ENCODE assay signal across 24 cellular contexts in the genomic region with DNA sequence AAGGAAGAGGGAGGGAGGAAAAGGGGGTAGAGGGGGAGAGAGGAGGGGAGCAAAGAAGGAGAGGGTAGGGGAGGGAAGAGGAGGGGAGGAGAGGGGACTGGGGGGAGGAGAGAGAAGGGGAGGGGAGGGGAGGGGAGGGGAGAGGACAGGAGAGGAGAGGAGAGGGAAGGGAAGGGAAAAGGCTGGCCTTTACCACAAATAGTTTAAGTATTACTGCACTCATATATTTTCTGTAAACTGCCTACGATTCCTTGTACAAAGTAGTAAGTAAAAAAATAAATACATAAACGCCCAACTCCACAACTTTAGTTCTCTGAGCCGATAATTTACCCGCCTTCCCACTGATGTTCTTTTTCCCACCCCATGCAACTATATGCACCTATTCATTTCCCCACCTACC. TPM values are rescaled to one million over a fixed set of nuclear protein-coding genes. Genes with fewer than 3 reads are reported as not detected.
A peak's percentile ranks its signal among the peaks of the same experiment; 100 is the strongest.
DNase-seq lines count a peak whose midpoint lies in the region; ATAC-seq, FAIRE-seq and TF ChIP-seq lines count a peak whose summit lies in the region.
"Had no signal": no experiment of that assay in that cellular context is flagged by ENCODE, and none has a peak within 500 bp of the region (broad histone marks: within the 10 kb centered on the region; RNA-seq: fewer than 3 reads in every experiment).

No MANE protein-coding gene starts in this region.

- 11% methylated on average over 4 of the region's 4 CpGs for WGBS in K562 (ENCODE audit: insufficient coverage, low coverage, missing lambda C conversion rate)
- 90 to 91% methylated on average over 4 of the region's 4 CpGs for WGBS in thyroid gland, 2 donors

- TF ChIP-seq RAD21 in K562 (CRISPR knock-in tag; conservative IDR thresholded peaks at IDR 0.05 in 1 of 2, IDR thresholded peaks at IDR 0.05 in 1 of 2), result no peak

- H3K4me3 ChIP-seq in K562, result no peak overlapping the region
- no peak overlapping the region for H3K4me3 ChIP-seq in thyroid gland (replicated peaks in 1 of 3)
- no peak overlapping the region for H3K4me3 ChIP-seq in left lung
- H3K4me3 ChIP-seq: BLaER1 had no signal

- H3K79me2 ChIP-seq in K562 (ENCODE audit: control insufficient read depth, insufficient read depth, low read length), result no peaks in the 10 kb centered on the region

- intact Hi-C loops in K562 (cut with micrococcal nuclease), result no loop called here
- intact Hi-C loops in thyroid gland (cut with DNase I), result no loop called here
- intact Hi-C loops in left lung (cut with DNase I), result no loop called here

- BruUV-seq in K562 (replicated peaks; lab: Mats Ljungman, UMichigan), result no TSS peak

- TF ChIP-seq POLR2A in K562 (conservative IDR thresholded peaks at IDR 0.05) (no peak), thyroid gland (IDR thresholded peaks at IDR 0.05) (no peak)

- no peak overlapping the region for H2AFZ ChIP-seq in K562 (ENCODE audit: low read depth, low read length)

- no peaks in the 10 kb centered on the region for H3K4me1 ChIP-seq in K562 (replicated peaks in 1 of 2; ENCODE audit: control insufficient read depth in 2 of 2, insufficient read depth in 2 of 2, low read length in 2 of 2)
- H3K4me1 ChIP-seq in thyroid gland, result peaks cover 8 to 16% of the 10 kb centered on the region in 2 donors
- no peaks in the 10 kb centered on the region for H3K4me1 ChIP-seq in left lung
- H3K4me1 ChIP-seq: BE2C, BLaER1 had no signal

- ATAC-seq in K562, result no peak
- no peak for ATAC-seq in HG03457 (IDR thresholded peaks at IDR 0.05; ENCODE audit: unreplicated experiment)
- ATAC-seq in left lung, result no peak

- no peaks in the 10 kb centered on the region for H3K27me3 ChIP-seq in K562 (ENCODE audit: control insufficient read depth in 2 of 2, insufficient read depth in 2 of 2, low read length in 2 of 2)
- no peaks in the 10 kb centered on the region for H3K27me3 ChIP-seq in thyroid gland
- peaks cover 0 to 4% of the 10 kb centered on the region in 2 donors for H3K27me3 ChIP-seq in left lung
- H3K27me3 ChIP-seq: BE2C, BLaER1 had no signal

- TF ChIP-seq EP300 in K562 (IDR thresholded peaks at IDR 0.05; ENCODE audit: low read length), result no peak

- no peaks in the 10 kb centered on the region for H3K36me3 ChIP-seq in K562 (ENCODE audit: control insufficient read depth, insufficient read depth, low read length)
- no peaks in the 10 kb centered on the region for H3K36me3 ChIP-seq in thyroid gland
- H3K36me3 ChIP-seq in left lung, result no peaks in the 10 kb centered on the region
- H3K36me3 ChIP-seq: BE2C, BLaER1 had no signal

- FAIRE-seq in K562 (lab: Jason Lieb, UNC), result no peak
- FAIRE-seq: A204.1, G401.6, GM12891, GM19239 had no signal

- H3K9me3 ChIP-seq in K562 (replicated peaks; ENCODE audit: control insufficient read depth, insufficient read depth, low read depth, low read length) (no peaks in the 10 kb centered on the region), thyroid gland (no peaks in the 10 kb centered on the region), left lung (peaks cover 0 to 3% of the 10 kb centered on the region in 2 donors)
- H3K9me3 ChIP-seq: BE2C had no signal

- no peak for TF ChIP-seq CTCF in VCaP (conservative IDR thresholded peaks at IDR 0.05)
- no peak for TF ChIP-seq CTCF in K562 (IDR thresholded peaks at IDR 0.05 in 2 of 3, conservative IDR thresholded peaks at IDR 0.05 in 1 of 3; ENCODE audit: insufficient read depth in 2 of 3, low read depth in 1 of 3, low read length in 3 of 3)
- no peak for TF ChIP-seq CTCF in thyroid gland (IDR thresholded peaks at IDR 0.05)
- no peak for TF ChIP-seq CTCF in left lung (IDR thresholded peaks at IDR 0.05)

- in situ Hi-C loops in K562 (cut with MboI), result no loop called here

- H3K27ac ChIP-seq in VCaP, result peak overlapping the region; percentile 86
- no peak overlapping the region for H3K27ac ChIP-seq in K562 (ENCODE audit: extremely low read depth, low read depth, low read length)
- H3K27ac ChIP-seq in thyroid gland, result peak overlapping the region; percentile 57 to 77 (median 75)
- no peak overlapping the region for H3K27ac ChIP-seq in left lung
- H3K27ac ChIP-seq: BLaER1 had no signal

- DNase-seq in NCI-H2029 (lab: John Stamatoyannopoulos, UW) (peak; percentile 19), NCI-H2029 treated with DMSO at 0.1 percent for 48 hours (lab: John Stamatoyannopoulos, UW) (no peak), K562 (ENCODE audit: extremely low read depth in 1 of 4, low spot score in 3 of 4) (no peak), thyroid gland (no peak), left lung (no peak)
- DNase-seq: 8988T; ACHN; BE2C; C1 segment of cervical spinal cord; CD4-positive, alpha-beta memory T cell; CD4-positive, CD25-positive, alpha-beta regulatory T cell; CD8-positive, alpha-beta memory T cell; COR-L47; DMS 273 treated with DMSO at 0.1 percent for 48 hours; GF-D8 had no signal

- no peak overlapping the region for H3K9ac ChIP-seq in K562 (ENCODE audit: insufficient read depth in 1 of 2, low read depth in 2 of 2, low read length in 2 of 2)
- H3K9ac ChIP-seq: BLaER1 had no signal

- H3K4me2 ChIP-seq in K562 (ENCODE audit: insufficient read depth, low read length), result no peak overlapping the region
- H3K4me2 ChIP-seq: BLaER1 had no signal

- no peaks in the 10 kb centered on the region for H4K20me1 ChIP-seq in K562 (replicated peaks; ENCODE audit: control insufficient read depth, insufficient read depth, low read length)
- H4K20me1 ChIP-seq: BLaER1 had no signal

- POLR2A ChIA-PET in K562 (lab: Yijun Ruan, JAX), result no interaction called here

- no peaks in the 10 kb centered on the region for H3K9me1 ChIP-seq in K562 (ENCODE audit: control insufficient read depth, insufficient read depth, low read length)

- CTCF ChIA-PET in K562 (lab: Yijun Ruan, JAX; ENCODE audit: low intra/inter-chr PET ratio), result no interaction called here

TF ChIP-seq in K562, 482 proteins besides CTCF, POLR2A, EP300 and RAD21:
- TF ChIP-seq, protein P1, sequence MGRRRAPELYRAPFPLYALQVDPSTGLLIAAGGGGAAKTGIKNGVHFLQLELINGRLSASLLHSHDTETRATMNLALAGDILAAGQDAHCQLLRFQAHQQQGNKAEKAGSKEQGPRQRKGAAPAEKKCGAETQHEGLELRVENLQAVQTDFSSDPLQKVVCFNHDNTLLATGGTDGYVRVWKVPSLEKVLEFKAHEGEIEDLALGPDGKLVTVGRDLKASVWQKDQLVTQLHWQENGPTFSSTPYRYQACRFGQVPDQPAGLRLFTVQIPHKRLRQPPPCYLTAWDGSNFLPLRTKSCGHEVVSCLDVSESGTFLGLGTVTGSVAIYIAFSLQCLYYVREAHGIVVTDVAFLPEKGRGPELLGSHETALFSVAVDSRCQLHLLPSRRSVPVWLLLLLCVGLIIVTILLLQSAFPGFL (CRISPR knock-in tag; IDR thresholded peaks at IDR 0.05), result no peak
- TF ChIP-seq PHB (CRISPR knock-in tag; IDR thresholded peaks at IDR 0.05) (no peak), TFAM (CRISPR knock-in tag; conservative IDR thresholded peaks at IDR 0.05) (no peak), HNRNPK (IDR thresholded peaks at IDR 0.05; ENCODE audit: low read depth, low read length, poor library complexity, severe bottlenecking) (peak; percentile 46), MAFF (IDR thresholded peaks at IDR 0.05; ENCODE audit: low read length) (no peak)
TF ChIP-seq in K562: peak in this region for 1.

RNA-seq across cellular contexts. Expression of a gene that starts 23.7 kb away (rescaled TPM):
- 4.3 and 6.6 TPM in 2 replicates for total RNA-seq in K562 (2011; cell fraction: chromatin; rRNA removed; ENCODE audit: low replicate concordance)
- total RNA-seq in K562 (2011; cell fraction: nucleolus; rRNA removed), result 4.0 and 7.6 TPM in 2 replicates
- total RNA-seq in K562 (2011; cell fraction: nucleoplasm; rRNA removed), result 9.6 and 9.8 TPM in 2 replicates
- total RNA-seq in K562 (2014; rRNA removed), result 2.9 and 3.0 TPM in 2 replicates
- total RNA-seq in K562 (2014; rRNA removed; fragmentation: Illumina TruSeq; extraction: Trizol), result 5.2 and 5.4 TPM in 2 replicates
- 5.4 and 7.3 TPM in 2 replicates for total RNA-seq in K562 (2015; rRNA removed; fragmentation: Illumina TruSeq; extraction: Trizol)
- 3.9 and 4.3 TPM in 2 replicates for total RNA-seq in K562 (2021)
- 0.19 and 2.2 TPM in 2 replicates for polyA plus RNA-seq in K562 (2011; rRNA removed)
- polyA plus RNA-seq in K562 (2011; cell fraction: cytosol; rRNA removed), result 0.46 and 1.1 TPM in 2 replicates
- polyA plus RNA-seq in K562 (2011; cell fraction: nucleus; rRNA removed), result 0.69 and 2.1 TPM in 2 replicates
- polyA plus RNA-seq in K562 (2012), result 4.3 and 4.7 TPM in 2 replicates
- 6.0 TPM in 2 replicates for polyA plus RNA-seq in K562 (2014; fragmentation: Illumina TruSeq; extraction: Trizol)
- polyA plus RNA-seq in K562 (2014; fragmentation: Nextera tagmentation; extraction: Ambion mirVana), result 1 to 10 TPM; 2.6 TPM
- polyA plus RNA-seq in K562 (2014; rRNA removed), result 2.2 and 4.4 TPM in 2 replicates
- 0.57 and 3.2 TPM in 2 replicates for polyA minus RNA-seq in K562 (2011; rRNA and poly(A)+ RNA removed)
- 1.7 TPM in 1 of 2 replicates, not detected in the other for polyA minus RNA-seq in K562 (2011; cell fraction: cytosol; rRNA and poly(A)+ RNA removed)
- polyA minus RNA-seq in K562 (2011; cell fraction: nucleus; rRNA and poly(A)+ RNA removed), result 1.2 and 7.4 TPM in 2 replicates
- 10 to 100 TPM in 1 of 4 donors, 1 to 10 TPM in 3; 2.7 to 13.2 (median 4.9) TPM for total RNA-seq in thyroid gland
- 10 to 100 TPM; 11.5 to 12.4 TPM for total RNA-seq in left lung
- total RNA-seq: A673; CD4-positive, alpha-beta memory T cell; CD4-positive, CD25-positive, alpha-beta regulatory T cell; CD8-positive, alpha-beta memory T cell had no signal
- polyA plus RNA-seq: CD14-positive monocyte; CD4-positive, alpha-beta memory T cell; CD4-positive, CD25-positive, alpha-beta regulatory T cell; CD8-positive, alpha-beta memory T cell had no signal

Comparison
In these comparisons a context has a peak if more than half of its experiments do, and no peak if none do; other contexts are left out.
1. H3K27ac ChIP-seq: peak in VCaP (single experiment) and thyroid gland (3 of 3); none in K562 (single experiment) and left lung (0 of 2).